8 cellular contexts compared by ENCODE assay signal in the genomic region with DNA sequence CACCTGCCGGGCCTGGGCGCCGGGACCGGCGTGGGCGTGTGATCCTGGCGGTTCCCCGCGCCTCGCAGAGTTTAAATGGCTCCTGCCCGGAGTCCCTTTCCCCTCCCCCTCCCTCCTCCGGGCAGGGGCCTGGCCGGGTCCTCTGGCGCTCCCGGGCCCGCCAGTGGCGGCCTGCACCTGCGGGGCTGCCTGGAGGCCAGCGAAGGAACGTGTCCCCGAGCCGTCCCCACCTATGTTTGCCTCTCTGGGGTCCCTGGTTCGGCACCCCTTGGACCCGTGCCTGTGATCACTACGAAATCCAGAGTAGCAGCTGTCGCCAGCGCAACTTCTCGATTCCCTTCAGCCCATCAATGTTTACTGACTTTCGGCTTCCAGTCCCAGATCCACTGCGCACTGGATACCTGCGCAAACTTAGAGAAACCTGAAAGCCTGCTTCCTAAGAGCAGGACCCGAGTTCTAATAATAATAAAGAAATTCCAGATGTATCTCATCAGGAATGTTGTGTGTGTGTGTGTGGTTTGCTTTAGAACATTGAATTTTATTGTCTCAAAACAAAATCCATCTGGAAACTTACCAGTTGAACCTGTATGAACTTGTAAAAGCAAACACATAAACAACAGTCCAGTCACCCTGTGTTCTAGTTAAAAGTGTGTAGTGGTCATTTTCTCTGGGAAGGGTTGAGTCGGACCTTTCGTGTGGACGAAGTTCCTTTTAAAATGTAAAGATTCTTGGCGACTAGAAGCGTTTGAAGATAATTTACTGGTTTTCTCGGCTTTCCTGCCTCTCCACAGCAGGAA. TPM values are rescaled to one million over a fixed set of nuclear protein-coding genes. Genes with fewer than 3 reads are reported as not detected.
DNase-seq lines count a peak whose midpoint lies in the region; ATAC-seq and TF ChIP-seq lines count a peak whose summit lies in the region.
"Had no signal": no experiment of that assay in that cellular context is flagged by ENCODE, and none has a peak within 500 bp of the region (broad histone marks: within the 10 kb centered on the region; RNA-seq: fewer than 3 reads in every experiment).

No MANE protein-coding gene starts in this region.

- H3K9me3 ChIP-seq in iPS DF 6.9 (ENCODE audit: control insufficient read depth, insufficient read depth, low read length) (no peaks in the 10 kb centered on the region), gastrocnemius medialis (no peaks in the 10 kb centered on the region)

- H3K27ac ChIP-seq in iPS DF 6.9 (ENCODE audit: low read length) = no peak overlapping the region
- H3K27ac ChIP-seq in gastrocnemius medialis = no peak overlapping the region

- no CpG with 5 or more reads among the region's 38 CpGs for WGBS in iPS DF 6.9 (ENCODE audit: insufficient coverage, insufficient read length)

- no peaks in the 10 kb centered on the region for H3K27me3 ChIP-seq in iPS DF 6.9 (ENCODE audit: control insufficient read depth, insufficient read depth, low read length)
- H3K27me3 ChIP-seq in gastrocnemius medialis = peaks cover 0 to 28% (median 20%) of the 10 kb centered on the region in 3 donors

- ATAC-seq in gastrocnemius medialis (no peak), HG02571 (IDR thresholded peaks at IDR 0.05; ENCODE audit: unreplicated experiment) (no peak), HG03097 (IDR thresholded peaks at IDR 0.05; ENCODE audit: low FRiP score, unreplicated experiment) (no peak)

- intact Hi-C loops in gastrocnemius medialis (cut with DNase I; ENCODE audit: low total_unique reads) = no loop called here

- no peak for TF ChIP-seq POLR2A in gastrocnemius medialis (IDR thresholded peaks at IDR 0.05)

- H3K9me3 Mint-ChIP-seq in HFFc6 = no peaks in the 10 kb centered on the region

- peaks cover 26% of the 10 kb centered on the region for H3K27me3 Mint-ChIP-seq in HFFc6 (ENCODE audit: insufficient read depth)

- H3K4me3 ChIP-seq in WI38 (ENCODE audit: low read depth, low read length) = peak overlapping the region; percentile 49
- peak overlapping the region; percentile 92; the same call in 1 of the 2 replicates for H3K4me3 ChIP-seq in iPS DF 6.9 (ENCODE audit: low read length)
- peak overlapping the region; percentile 30 to 44 (median 42) for H3K4me3 ChIP-seq in gastrocnemius medialis

- H3K27ac Mint-ChIP-seq in HFFc6 = no peak overlapping the region

- TF ChIP-seq CTCF in HFFc6 (IDR thresholded peaks at IDR 0.05) (no peak), WI38 (IDR thresholded peaks at IDR 0.05; ENCODE audit: low read depth, low read length) (no peak), gastrocnemius medialis (IDR thresholded peaks at IDR 0.05 in 4 of 5, conservative IDR thresholded peaks at IDR 0.05 in 1 of 5) (no peak)

- H3K4me1 Mint-ChIP-seq in HFFc6 (ENCODE audit: low read depth) = no peaks in the 10 kb centered on the region

- H3K36me3 ChIP-seq in iPS DF 6.9 (ENCODE audit: control insufficient read depth, insufficient read depth, low read length) (no peaks in the 10 kb centered on the region), gastrocnemius medialis (no peaks in the 10 kb centered on the region)

- peak overlapping the region; percentile 60; the same call in 1 of the 2 replicates for H3K4me3 Mint-ChIP-seq in HFFc6

- peaks cover 8% of the 10 kb centered on the region for H3K4me1 ChIP-seq in iPS DF 6.9 (ENCODE audit: control insufficient read depth, insufficient read depth, low read length)
- no peaks in the 10 kb centered on the region for H3K4me1 ChIP-seq in gastrocnemius medialis

- in situ Hi-C loops in gastrocnemius medialis (cut with MboI; ENCODE audit: low sequenced_read_pairs in 4 of 4) = no loop called here

- no peaks in the 10 kb centered on the region for H3K36me3 Mint-ChIP-seq in HFFc6 (ENCODE audit: low read depth)

- no peak for DNase-seq in HFFc6
- DNase-seq in iPS DF 6.9 (ENCODE audit: low read depth, low spot score) = no peak
- no peak for DNase-seq in gastrocnemius medialis
- DNase-seq in AG08396 (ENCODE audit: low spot score) = no peak
- DNase-seq: T-helper 9 cell had no signal

RNA-seq across cellular contexts. Expression of gene SHROOM2, which starts 0.8 kb away (rescaled TPM):
- total RNA-seq in HFFc6 (2021; fragmentation: NEBNext Ultra II Directional; extraction: Animal tissue kit (Norgen Biotek cat#: 25700)) = 1 to 10 TPM; 1.6 to 3.5 (median 2.9) TPM
- under 1 TPM; 0.05 to 0.36 (median 0.26) TPM for total RNA-seq in gastrocnemius medialis

RNA-seq across cellular contexts. Expression of gene GPR143, which starts 21.4 kb away (rescaled TPM):
- not detected for total RNA-seq in HFFc6 (2021; fragmentation: NEBNext Ultra II Directional; extraction: Animal tissue kit (Norgen Biotek cat#: 25700))
- not detected for total RNA-seq in gastrocnemius medialis

Comparison
In these comparisons a context has a peak if more than half of its experiments do, and no peak if none do; other contexts are left out.
1. H3K4me3 ChIP-seq: peak in every context shown above with its lines; median percentile 92 in iPS DF 6.9; 49 in WI38; 42 in gastrocnemius medialis.